ENCODE assay signal across 29 cellular contexts in the genomic region with DNA sequence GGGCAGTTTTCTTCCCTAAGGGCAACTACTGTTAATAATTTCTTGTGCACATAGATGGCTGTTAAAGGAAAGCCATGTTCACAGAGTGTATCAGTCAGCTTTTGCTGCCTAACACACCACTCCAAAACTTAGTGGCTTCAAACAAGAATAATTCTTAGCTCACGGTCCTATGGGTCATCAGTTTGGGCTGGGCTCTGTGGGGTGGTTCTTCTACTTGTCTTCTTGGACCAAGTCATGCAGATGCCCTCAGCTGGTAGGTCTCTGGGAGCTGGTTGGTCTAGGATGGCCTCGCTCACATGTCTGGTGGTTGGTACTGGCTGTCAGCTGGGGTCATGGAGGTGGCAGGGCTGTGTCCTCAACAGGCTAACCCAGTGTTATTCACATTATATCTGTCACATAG. TPM values are rescaled to one million over a fixed set of nuclear protein-coding genes. Genes with fewer than 3 reads are reported as not detected.
"Had no signal": no experiment of that assay in that cellular context is flagged by ENCODE, and none has a peak within 500 bp of the region (broad histone marks: within the 10 kb centered on the region; RNA-seq: fewer than 3 reads in every experiment).

No MANE protein-coding gene starts in this region.

- ATAC-seq: activated naive CD4-positive, alpha-beta T cell treated with anti-CD3 and anti-CD28 coated beads, Interleukin-2, amount 50 U/mL, for 72 hours; activated naive CD8-positive, alpha-beta T cell treated with anti-CD3 and anti-CD28 coated beads, Interleukin-2, amount 50 U/mL, for 24 hours; Panc1; Right ventricle myocardium inferior had no signal

- H3K4me3 Mint-ChIP-seq: activated CD4-positive, alpha-beta memory T cell treated with anti-CD3 and anti-CD28 coated beads for 36 hours; activated CD4-positive, alpha-beta T cell treated with anti-CD3 and anti-CD28 coated beads, Interleukin-2, amount 10 ng/mL, durations not matched to agents 7 days and 5 days; activated naive CD8-positive, alpha-beta T cell treated with anti-CD3 and anti-CD28 coated beads, Interleukin-2, amount 50 U/mL, for 24 hours; brain; IgD-negative memory B cell had no signal

- H3K4me3 ChIP-seq: ascending aorta, SK-N-MC had no signal

- H3K27me3 Mint-ChIP-seq: activated CD4-positive, alpha-beta memory T cell treated with anti-CD3 and anti-CD28 coated beads for 36 hours; activated CD4-positive, alpha-beta T cell treated with anti-CD3 and anti-CD28 coated beads, Interleukin-2, amount 10 ng/mL, durations not matched to agents 7 days and 5 days; activated naive CD8-positive, alpha-beta T cell treated with anti-CD3 and anti-CD28 coated beads, Interleukin-2, amount 50 U/mL, for 24 hours had no signal

- H3K36me3 ChIP-seq: ascending aorta had no signal

- H3K36me3 Mint-ChIP-seq: activated CD4-positive, alpha-beta memory T cell treated with anti-CD3 and anti-CD28 coated beads for 36 hours; activated naive CD4-positive, alpha-beta T cell treated with anti-CD3 and anti-CD28 coated beads, Interleukin-2, amount 50 U/mL, for 72 hours; brain; IgD-negative memory B cell had no signal

- H3K4me2 ChIP-seq: KMS-11 had no signal

- DNase-seq: activated CD4-positive, alpha-beta memory T cell treated with anti-CD3 and anti-CD28 coated beads for 36 hours; activated CD4-positive, alpha-beta T cell treated with anti-CD3 and anti-CD28 coated beads, Interleukin-2, amount 10 ng/mL, durations not matched to agents 7 days and 5 days; activated CD4-positive, CD25-positive, alpha-beta regulatory T cell; activated CD8-positive, alpha-beta memory T cell treated with anti-CD3 and anti-CD28 coated beads, Interleukin-2, amount 50 U/mL, for 4 hours; activated naive CD8-positive, alpha-beta T cell treated with anti-CD3 and anti-CD28 coated beads, Interleukin-2, amount 50 U/mL, for 24 hours; activated T-cell treated with anti-CD3 and anti-CD28 coated beads, Interleukin-2, amount 50 U/mL, for 1 hour; amniotic stem cell; NCI-H1092; NCI-H1417; NCI-H1694; NCI-H2029; NCI-H2107; NCI-H345; NCI-H510A; NCI-H69; NK-92 treated with Interleukin-12 subunit alpha and Interleukin-12 subunit beta, amount 100 ng/mL, for 24 hours; RPMI8226; T-helper 1 cell had no signal

- H3K9me3 Mint-ChIP-seq: activated CD4-positive, alpha-beta memory T cell treated with anti-CD3 and anti-CD28 coated beads for 36 hours; activated CD4-positive, alpha-beta T cell treated with anti-CD3 and anti-CD28 coated beads, Interleukin-2, amount 10 ng/mL, durations not matched to agents 7 days and 5 days; activated naive CD4-positive, alpha-beta T cell treated with anti-CD3 and anti-CD28 coated beads, Interleukin-2, amount 50 U/mL, for 72 hours; activated naive CD8-positive, alpha-beta T cell treated with anti-CD3 and anti-CD28 coated beads, Interleukin-2, amount 50 U/mL, for 24 hours; IgD-negative memory B cell had no signal

- H3K27ac Mint-ChIP-seq: activated CD4-positive, alpha-beta memory T cell treated with anti-CD3 and anti-CD28 coated beads for 36 hours; activated CD4-positive, alpha-beta T cell treated with anti-CD3 and anti-CD28 coated beads, Interleukin-2, amount 10 ng/mL, durations not matched to agents 7 days and 5 days; activated naive CD8-positive, alpha-beta T cell treated with anti-CD3 and anti-CD28 coated beads, Interleukin-2, amount 50 U/mL, for 24 hours had no signal

- H3K9ac ChIP-seq: KMS-11 had no signal

- H3K9me3 ChIP-seq: ascending aorta had no signal

- H3K27me3 ChIP-seq: ascending aorta had no signal

- H3K27ac ChIP-seq: ascending aorta, KMS-11, SK-N-MC, VCaP had no signal

RNA-seq across cellular contexts. Expression of a gene that starts 39.6 kb away (rescaled TPM):
- total RNA-seq: activated CD4-positive, alpha-beta memory T cell treated with anti-CD3 and anti-CD28 coated beads for 36 hours; activated CD4-positive, alpha-beta T cell treated with anti-CD3 and anti-CD28 coated beads, Interleukin-2, amount 10 ng/mL, durations not matched to agents 7 days and 5 days; activated naive CD4-positive, alpha-beta T cell treated with anti-CD3 and anti-CD28 coated beads, Interleukin-2, amount 50 U/mL, for 72 hours; ascending aorta; MCF 10A; Right ventricle myocardium inferior; T-helper 2 cell treated with Interferon-gamma antibody and Interleukin-4, amounts not matched to agents 100 ng/mL and 5 ng/mL, for 36 hours had no signal
- polyA plus RNA-seq: IgD-negative memory B cell had no signal
